ENCODE assay signal across 11 cellular contexts in genomic region chr2:232879618-232880494, GRCh38. TPM values are rescaled to one million over a fixed set of nuclear protein-coding genes. Genes with fewer than 3 reads are reported as not detected.
"Had no signal": no experiment of that assay in that cellular context is flagged by ENCODE, and none has a peak within 500 bp of the region (broad histone marks: within the 10 kb centered on the region; RNA-seq: fewer than 3 reads in every experiment).

No MANE protein-coding gene starts in this region.

- H3K4me3 Mint-ChIP-seq: activated naive CD4-positive, alpha-beta T cell treated with anti-CD3 and anti-CD28 coated beads, Interleukin-2, amount 50 U/mL, for 24 hours; activated T-cell treated with anti-CD3 and anti-CD28 coated beads, Interleukin-2, amount 50 U/mL, for 24 hours; brain; naive thymus-derived CD8-positive, alpha-beta T cell had no signal

- H3K9me3 Mint-ChIP-seq: activated naive CD4-positive, alpha-beta T cell treated with anti-CD3 and anti-CD28 coated beads, Interleukin-2, amount 50 U/mL, for 24 hours; activated T-cell treated with anti-CD3 and anti-CD28 coated beads, Interleukin-2, amount 50 U/mL, for 24 hours; brain; naive thymus-derived CD8-positive, alpha-beta T cell had no signal

- H3K4me3 ChIP-seq: mucosa of descending colon, skin epidermis, tibial nerve had no signal

- H3K27ac Mint-ChIP-seq: activated naive CD4-positive, alpha-beta T cell treated with anti-CD3 and anti-CD28 coated beads, Interleukin-2, amount 50 U/mL, for 24 hours; activated T-cell treated with anti-CD3 and anti-CD28 coated beads, Interleukin-2, amount 50 U/mL, for 24 hours had no signal

- H3K4me1 Mint-ChIP-seq: activated naive CD4-positive, alpha-beta T cell treated with anti-CD3 and anti-CD28 coated beads, Interleukin-2, amount 50 U/mL, for 24 hours had no signal

- H3K36me3 Mint-ChIP-seq: activated naive CD4-positive, alpha-beta T cell treated with anti-CD3 and anti-CD28 coated beads, Interleukin-2, amount 50 U/mL, for 24 hours; brain had no signal

- DNase-seq: activated CD4-positive, alpha-beta T cell treated with anti-CD3 and anti-CD28 coated beads, Interleukin-2, amount 50 U/mL, for 4 hours; activated CD4-positive, CD25-positive, alpha-beta regulatory T cell treated with anti-CD3 and anti-CD28 coated beads, Interleukin-2, amount 50 U/mL, for 72 hours; activated effector memory CD4-positive, alpha-beta T cell treated with Interleukin-2 at 50 U/mL for 16 hours; activated T-cell treated with anti-CD3 and anti-CD28 coated beads, Interleukin-2, amount 50 U/mL, for 24 hours; naive thymus-derived CD8-positive, alpha-beta T cell; SHP77 treated with DMSO at 0.1 percent for 48 hours had no signal

- ATAC-seq: mucosa of descending colon; naive thymus-derived CD8-positive, alpha-beta T cell had no signal

- H3K27ac ChIP-seq: skin epidermis had no signal

- H3K9me3 ChIP-seq: mucosa of descending colon, tibial nerve had no signal

RNA-seq across cellular contexts. Expression of gene SNORC, which starts 9.8 kb away (rescaled TPM):
- polyA plus RNA-seq: naive thymus-derived CD8-positive, alpha-beta T cell had no signal
